In genomic region chr16:19527161-19527560, GRCh38 we compare ENCODE assay signal across 14 cellular contexts. TPM values are rescaled to one million over a fixed set of nuclear protein-coding genes. Genes with fewer than 3 reads are reported as not detected.
A peak's percentile ranks its signal among the peaks of the same experiment; 100 is the strongest.
DNase-seq lines count a peak whose midpoint lies in the region; ATAC-seq, FAIRE-seq and TF ChIP-seq lines count a peak whose summit lies in the region.
"Had no signal": no experiment of that assay in that cellular context is flagged by ENCODE, and none has a peak within 500 bp of the region (broad histone marks: within the 10 kb centered on the region; RNA-seq: fewer than 3 reads in every experiment).

No MANE protein-coding gene starts in this region.

- H3K36me3 ChIP-seq in IMR-90 (ENCODE audit: control insufficient read depth, insufficient read depth, low read length) (peaks cover 3% of the 10 kb centered on the region; the same call in 1 of the 2 replicates), GM12878 (ENCODE audit: control insufficient read depth in 2 of 2, insufficient read depth in 2 of 2, low read length in 1 of 2) (no peaks in the 10 kb centered on the region; a peak in 2 of 4 replicates)

- no peak for FAIRE-seq in GM12878 (lab: Jason Lieb, UNC)
- FAIRE-seq: H54 had no signal

- TF ChIP-seq EP300 in GM12878 (IDR thresholded peaks at IDR 0.05; ENCODE audit: borderline replicate concordance in 1 of 2, control insufficient read depth in 1 of 2, low read depth in 2 of 2, low read length in 2 of 2) = no peak

- H3K9me3 ChIP-seq in IMR-90 (ENCODE audit: control insufficient read depth, insufficient read depth, low read length) = no peaks in the 10 kb centered on the region
- H3K9me3 ChIP-seq in GM12878 (replicated peaks; ENCODE audit: control insufficient read depth, insufficient read depth, low read length) = no peaks in the 10 kb centered on the region

- H2BK5ac ChIP-seq in IMR-90 (ENCODE audit: low read depth, low read length, poor library complexity, severe bottlenecking) = no peak overlapping the region

- no peak overlapping the region for H3K4ac ChIP-seq in IMR-90 (ENCODE audit: low read depth, low read length)

- CTCF ChIA-PET in IMR-90 (lab: Yijun Ruan, JAX) (interaction anchor here (0.6 to 0.8 kb wide), 2 partner anchors 9 to 1640 kb away, joined by 3 to 4 read pairs; no protein-coding TSS in a partner anchor), GM12878 (lab: Yijun Ruan, JAX) (interaction anchor here (3.8 to 5.2 kb wide), 2 partner anchors 24 to 28 kb away, joined by 20 to 56 read pairs; partner anchors contain the start of gene VPS35L)

- no peak overlapping the region for H4K91ac ChIP-seq in IMR-90 (ENCODE audit: insufficient read depth, low read depth, low read length)

- no peak overlapping the region for H4K5ac ChIP-seq in IMR-90 (ENCODE audit: low read depth, low read length)

- no peak for DNase-seq in IMR-90
- no peak for DNase-seq in GM12878 (ENCODE audit: low read depth, low spot score)
- DNase-seq in globus pallidus (ENCODE audit: low spot score) = peak; percentile 20
- DNase-seq in H4 (ENCODE audit: low spot score) = no peak
- DNase-seq: ACHN; C1 segment of cervical spinal cord; CD4-positive, alpha-beta T cell; DMS79; GDM1 had no signal

- H3K79me2 ChIP-seq in GM12878 (ENCODE audit: control insufficient read depth, insufficient read depth, low read length) = peaks cover 38% of the 10 kb centered on the region

- no peak overlapping the region for H2AK5ac ChIP-seq in IMR-90 (ENCODE audit: low read depth, low read length)

- TF ChIP-seq RAD21 in IMR-90 (IDR thresholded peaks at IDR 0.05; ENCODE audit: low read length) (no peak), GM12878 (IDR thresholded peaks at IDR 0.05; ENCODE audit: insufficient read depth, low read depth, low read length) (no peak)

- H3K56ac ChIP-seq in IMR-90 (ENCODE audit: extremely low read depth, insufficient read depth, low read length) = no peak overlapping the region

- WGBS in IMR-90 (ENCODE audit: extremely low coverage in 2 of 2, insufficient read length in 1 of 2), 2 experiments = no CpG with 5 or more reads among the region's 1 CpG
- 95% methylated on average over 1 of the region's 1 CpG for WGBS in GM12878 (ENCODE audit: insufficient coverage, insufficient replicate concordance, low lambda C conversion rate, missing lambda C conversion rate)

- RAD21 ChIA-PET in GM12878 (lab: Charles Lee; ENCODE audit: unreplicated experiment) = interaction anchor here (0.5 to 0.6 kb wide), 2 partner anchors 38 to 372 kb away, joined by 3 read pairs; no protein-coding TSS in a partner anchor

- H3K27me3 ChIP-seq in IMR-90 (ENCODE audit: control insufficient read depth, insufficient read depth, low read length) (no peaks in the 10 kb centered on the region), GM12878 (replicated peaks in 1 of 2; ENCODE audit: control insufficient read depth in 2 of 2, insufficient read depth in 2 of 2, low read length in 1 of 2) (no peaks in the 10 kb centered on the region)

- H2AFZ ChIP-seq in IMR-90 (replicated peaks; ENCODE audit: low read length, poor library complexity) (no peak overlapping the region), GM12878 (ENCODE audit: control insufficient read depth, low read depth, low read length) (no peak overlapping the region)

- peaks cover 2% of the 10 kb centered on the region for H3K9me1 ChIP-seq in IMR-90 (ENCODE audit: insufficient read depth, low read length)

- H3K4me2 ChIP-seq in IMR-90 (ENCODE audit: low read depth, low read length) (no peak overlapping the region), GM12878 (ENCODE audit: control insufficient read depth, insufficient read depth) (no peak overlapping the region)

- H2BK120ac ChIP-seq in IMR-90 (ENCODE audit: low read depth, low read length) = no peak overlapping the region

- peaks cover 18 to 33% of the 10 kb centered on the region in 2 experiments for H3K79me1 ChIP-seq in IMR-90 (ENCODE audit: low read depth in 1 of 2, low read length in 2 of 2)

- BruUV-seq in IMR-90 (replicated peaks; lab: Mats Ljungman, UMichigan) = no TSS peak
- no TSS peak for BruUV-seq in GM12878 (replicated peaks; lab: Mats Ljungman, UMichigan)

- H3K14ac ChIP-seq in IMR-90 (replicated peaks; ENCODE audit: low read depth, low read length) = no peak overlapping the region

- H3K4me3 ChIP-seq in IMR-90 (ENCODE audit: insufficient read depth, low read depth, low read length) = no peak overlapping the region
- H3K4me3 ChIP-seq in GM12878 = no peak overlapping the region; the same call in 1 of the 2 replicates

- no peak for TF ChIP-seq CTCF in IMR-90 (conservative IDR thresholded peaks at IDR 0.05; ENCODE audit: low read depth, low read length)
- TF ChIP-seq CTCF in GM12878 (IDR thresholded peaks at IDR 0.05 in 2 of 3, conservative IDR thresholded peaks at IDR 0.05 in 1 of 3; ENCODE audit: control insufficient read depth in 2 of 3, extremely low read depth in 1 of 3, insufficient read depth in 1 of 3, low read depth in 3 of 3, low read length in 3 of 3) = no peak

- H2BK20ac ChIP-seq in IMR-90 (ENCODE audit: low read depth, low read length) = no peak overlapping the region

- peak overlapping the region; percentile 68; the same call in 1 of the 2 replicates for H3K23ac ChIP-seq in IMR-90 (ENCODE audit: low read depth, low read length)

- no peak for TF ChIP-seq POLR2A in IMR-90 (IDR thresholded peaks at IDR 0.05; ENCODE audit: low read depth, low read length)
- TF ChIP-seq POLR2A in GM12878 (IDR thresholded peaks at IDR 0.05; ENCODE audit: low read depth, low read length) = no peak

- H3K9ac ChIP-seq in IMR-90 (ENCODE audit: low read depth, low read length) (no peak overlapping the region), GM12878 (ENCODE audit: control insufficient read depth, insufficient read depth, low read length) (no peak overlapping the region)

- in situ Hi-C loops in IMR-90 (cut with MboI; ENCODE audit: low sequenced_read_pairs) (no loop called here), GM12878 (cut with MboI) (loop anchor here (10.0 kb wide), 1 partner anchor 732 kb away; the partner anchor contains the start of gene RPS15A)

- no peak overlapping the region for H2AK9ac ChIP-seq in IMR-90 (replicated peaks; ENCODE audit: low read depth, low read length, poor library complexity)

- dilution Hi-C loops in IMR-90 (cut with HindIII; ENCODE audit: low sequenced_read_pairs, unreplicated experiment) = no loop called here

- H3K4me1 ChIP-seq in IMR-90 (ENCODE audit: control insufficient read depth, insufficient read depth, low read length) (0 out of 2 replicates have a peak, but pooled peaks cover under 1% of the 10 kb centered on the region), GM12878 (ENCODE audit: control insufficient read depth, insufficient read depth, low read length) (peaks cover 7% of the 10 kb centered on the region)

- H2BK15ac ChIP-seq in IMR-90 (ENCODE audit: low read depth, low read length) = no peak overlapping the region

- H3K27ac ChIP-seq in IMR-90 (ENCODE audit: insufficient read depth, low read length) = no peak overlapping the region
- H3K27ac ChIP-seq in GM12878 (ENCODE audit: control insufficient read depth, insufficient read depth) = no peak overlapping the region
- peak overlapping the region; percentile 58 for H3K27ac ChIP-seq in temporal lobe (ENCODE audit: low read depth, low read length)

- H3K18ac ChIP-seq in IMR-90 (ENCODE audit: low read depth, low read length) = no peak overlapping the region

- SMC1A ChIA-PET in GM12878 (lab: Charles Lee; ENCODE audit: uncharacterized antibody, unreplicated experiment) = interaction anchor here (0.7 to 4.5 kb wide), 2 partner anchors 12 to 28 kb away, joined by 3 to 19 read pairs; partner anchors contain the start of gene VPS35L

- ATAC-seq in IMR-90 (ENCODE audit: low read depth) (no peak), GM12878 (no peak), HG02840 (IDR thresholded peaks at IDR 0.05; ENCODE audit: low FRiP score, unreplicated experiment) (no peak), GM18861 (IDR thresholded peaks at IDR 0.05; ENCODE audit: unreplicated experiment) (no peak)
- ATAC-seq: HCT116 had no signal

- intact Hi-C loops in IMR-90 (cut with micrococcal nuclease) = no loop called here
- intact Hi-C loops in GM12878 (cut with micrococcal nuclease; ENCODE audit: unreplicated experiment) = no loop called here

- H4K8ac ChIP-seq in IMR-90 (ENCODE audit: low read depth in 2 of 2, low read length in 2 of 2) = no peak overlapping the region

- H4K20me1 ChIP-seq in IMR-90 (ENCODE audit: insufficient read depth, low read length) (no peaks in the 10 kb centered on the region), GM12878 (ENCODE audit: control insufficient read depth, insufficient read depth) (no peaks in the 10 kb centered on the region)

- POLR2A ChIA-PET in IMR-90 (lab: Charles Lee; ENCODE audit: unreplicated experiment) (no interaction called here), GM12878 (lab: Charles Lee) (interaction anchor here (1.4 kb wide), 1 partner anchor 28 kb away, joined by 7 read pairs; the partner anchor contains the start of gene VPS35L)

RNA-seq across cellular contexts. Expression of gene CCP110, which starts 3.4 kb away (rescaled TPM):
- total RNA-seq in IMR-90 (2012; rRNA removed) (7.7 and 11.9 TPM in 2 replicates), GM12878 (2014; rRNA removed) (24.3 and 26.8 TPM in 2 replicates), GM12878 (2014; rRNA removed; fragmentation: Illumina TruSeq; extraction: Trizol) (28.2 and 29.3 TPM in 2 replicates), GM12878 (2021) (18.7 and 25.1 TPM in 2 replicates), temporal lobe (73.5 TPM)
- polyA plus RNA-seq in IMR-90 (2012; rRNA removed) (3.7 and 4.7 TPM in 2 replicates), GM12878 (2011; rRNA removed) (34.7 and 50.9 TPM in 2 replicates), GM12878 (2014; fragmentation: Illumina TruSeq; extraction: Trizol) (32.8 and 37.3 TPM in 2 replicates), GM12878 (2014; fragmentation: Nextera tagmentation; extraction: Ambion mirVana) (1 to 10 TPM; 6.4 to 7.9 TPM), GM12878 (2014; rRNA removed) (18.6 and 19.6 TPM in 2 replicates), GM12878 (2016; fragmentation: Nextera tagmentation; extraction: Ambion mirVana) (10 to 100 TPM; 35.0 to 38.1 TPM)
- polyA plus RNA-seq in IMR-90 (2012; cell fraction: cytosol; rRNA removed) = 0.62 and 0.67 TPM in 2 replicates
- polyA plus RNA-seq in IMR-90 (2012; cell fraction: nucleus; rRNA removed; ENCODE audit: low replicate concordance) = 0.50 and 3.1 TPM in 2 replicates
- total RNA-seq in GM12878 (2013; cell fraction: nucleolus; rRNA removed) = 93.0 and 99.0 TPM in 2 replicates
- 9.8 TPM for polyA plus RNA-seq in GM12878 (2011; ENCODE audit: low read depth)
- 13.0 and 13.3 TPM in 2 replicates for polyA plus RNA-seq in GM12878 (2011; cell fraction: cytosol; rRNA removed)
- polyA plus RNA-seq in GM12878 (2011; cell fraction: nucleus; rRNA removed) = 21.2 and 27.5 TPM in 2 replicates
- 12.2 and 18.4 TPM in 2 replicates for polyA plus RNA-seq in GM12878 (2012)
- polyA minus RNA-seq in GM12878 (2011; rRNA and poly(A)+ RNA removed) = 15.6 and 23.2 TPM in 2 replicates
- 12.2 and 16.0 TPM in 2 replicates for polyA minus RNA-seq in GM12878 (2011; cell fraction: cytosol; rRNA and poly(A)+ RNA removed)
- polyA minus RNA-seq in GM12878 (2011; cell fraction: nucleus; rRNA and poly(A)+ RNA removed) = 18.3 and 27.0 TPM in 2 replicates
- total RNA-seq in H4 (2014; rRNA removed; shearing (Covaris generic)) = 7.0 and 8.0 TPM in 2 replicates

RNA-seq across cellular contexts. Expression of gene GDE1, which starts 5.3 kb away (rescaled TPM):
- 62.4 and 64.2 TPM in 2 replicates for total RNA-seq in IMR-90 (2012; rRNA removed)
- 36.7 and 50.1 TPM in 2 replicates for polyA plus RNA-seq in IMR-90 (2012; rRNA removed)
- polyA plus RNA-seq in IMR-90 (2012; cell fraction: cytosol; rRNA removed) = 20.2 and 23.2 TPM in 2 replicates
- polyA plus RNA-seq in IMR-90 (2012; cell fraction: nucleus; rRNA removed; ENCODE audit: low replicate concordance) = 4.5 and 12.3 TPM in 2 replicates
- total RNA-seq in GM12878 (2013; cell fraction: nucleolus; rRNA removed) = 22.9 and 26.4 TPM in 2 replicates
- 19.9 and 23.3 TPM in 2 replicates for total RNA-seq in GM12878 (2014; rRNA removed)
- total RNA-seq in GM12878 (2014; rRNA removed; fragmentation: Illumina TruSeq; extraction: Trizol) = 20.6 and 20.8 TPM in 2 replicates
- 23.0 and 26.7 TPM in 2 replicates for total RNA-seq in GM12878 (2021)
- polyA plus RNA-seq in GM12878 (2011; ENCODE audit: low read depth) = 18.0 TPM
- 19.9 and 23.3 TPM in 2 replicates for polyA plus RNA-seq in GM12878 (2011; rRNA removed)
- polyA plus RNA-seq in GM12878 (2011; cell fraction: cytosol; rRNA removed) = 16.1 and 17.2 TPM in 2 replicates
- polyA plus RNA-seq in GM12878 (2011; cell fraction: nucleus; rRNA removed) = 9.2 and 10.0 TPM in 2 replicates
- polyA plus RNA-seq in GM12878 (2012) = 17.7 and 17.8 TPM in 2 replicates
- polyA plus RNA-seq in GM12878 (2014; fragmentation: Illumina TruSeq; extraction: Trizol) = 25.0 and 31.2 TPM in 2 replicates
- 10 to 100 TPM; 14.8 to 17.3 TPM for polyA plus RNA-seq in GM12878 (2014; fragmentation: Nextera tagmentation; extraction: Ambion mirVana)
- 21.3 and 22.0 TPM in 2 replicates for polyA plus RNA-seq in GM12878 (2014; rRNA removed)
- 10 to 100 TPM; 29.6 to 31.8 TPM for polyA plus RNA-seq in GM12878 (2016; fragmentation: Nextera tagmentation; extraction: Ambion mirVana)
- 11.3 and 13.0 TPM in 2 replicates for polyA minus RNA-seq in GM12878 (2011; rRNA and poly(A)+ RNA removed)
- 4.0 and 4.4 TPM in 2 replicates for polyA minus RNA-seq in GM12878 (2011; cell fraction: cytosol; rRNA and poly(A)+ RNA removed)
- polyA minus RNA-seq in GM12878 (2011; cell fraction: nucleus; rRNA and poly(A)+ RNA removed) = 8.6 and 15.5 TPM in 2 replicates
- 29.7 TPM for total RNA-seq in temporal lobe
- 87.4 and 87.7 TPM in 2 replicates for total RNA-seq in H4 (2014; rRNA removed; shearing (Covaris generic))

RNA-seq across cellular contexts. Expression of gene VPS35L, which starts 28.3 kb away (rescaled TPM):
- total RNA-seq in IMR-90 (2012; rRNA removed) (20.3 and 28.0 TPM in 2 replicates), GM12878 (2014; rRNA removed) (22.1 and 22.5 TPM in 2 replicates), GM12878 (2014; rRNA removed; fragmentation: Illumina TruSeq; extraction: Trizol) (27.3 and 27.8 TPM in 2 replicates), GM12878 (2021) (35.7 and 42.3 TPM in 2 replicates), temporal lobe (34.7 TPM)
- polyA plus RNA-seq in IMR-90 (2012; rRNA removed) (37.1 and 40.1 TPM in 2 replicates), GM12878 (2011; rRNA removed) (14.9 TPM in 2 replicates), GM12878 (2014; fragmentation: Illumina TruSeq; extraction: Trizol) (34.3 and 34.4 TPM in 2 replicates), GM12878 (2014; fragmentation: Nextera tagmentation; extraction: Ambion mirVana) (10 to 100 TPM; 15.2 to 20.2 TPM), GM12878 (2014; rRNA removed) (23.6 and 24.8 TPM in 2 replicates), GM12878 (2016; fragmentation: Nextera tagmentation; extraction: Ambion mirVana) (10 to 100 TPM; 43.6 to 44.1 TPM)
- 18.9 and 20.9 TPM in 2 replicates for polyA plus RNA-seq in IMR-90 (2012; cell fraction: cytosol; rRNA removed)
- 22.9 and 42.0 TPM in 2 replicates for polyA plus RNA-seq in IMR-90 (2012; cell fraction: nucleus; rRNA removed; ENCODE audit: low replicate concordance)
- total RNA-seq in GM12878 (2013; cell fraction: nucleolus; rRNA removed) = 85.6 and 87.7 TPM in 2 replicates
- polyA plus RNA-seq in GM12878 (2011; ENCODE audit: low read depth) = 10.7 TPM
- polyA plus RNA-seq in GM12878 (2011; cell fraction: cytosol; rRNA removed) = 20.3 and 23.6 TPM in 2 replicates
- polyA plus RNA-seq in GM12878 (2011; cell fraction: nucleus; rRNA removed) = 34.6 and 36.1 TPM in 2 replicates
- polyA plus RNA-seq in GM12878 (2012) = 13.1 and 15.7 TPM in 2 replicates
- polyA minus RNA-seq in GM12878 (2011; rRNA and poly(A)+ RNA removed) = 52.6 and 55.4 TPM in 2 replicates
- polyA minus RNA-seq in GM12878 (2011; cell fraction: cytosol; rRNA and poly(A)+ RNA removed) = 15.5 and 21.2 TPM in 2 replicates
- 42.8 and 57.3 TPM in 2 replicates for polyA minus RNA-seq in GM12878 (2011; cell fraction: nucleus; rRNA and poly(A)+ RNA removed)
- 21.5 and 32.9 TPM in 2 replicates for total RNA-seq in H4 (2014; rRNA removed; shearing (Covaris generic))
